ENCODE assay signal across 9 cellular contexts in genomic region chr4:110059556-110060191, GRCh38.
DNase-seq lines count a peak whose midpoint lies in the region; ATAC-seq and TF ChIP-seq lines count a peak whose summit lies in the region.
"Had no signal": no experiment of that assay in that cellular context is flagged by ENCODE, and none has a peak within 500 bp of the region (broad histone marks: within the 10 kb centered on the region; RNA-seq: fewer than 3 reads in every experiment).

No MANE protein-coding gene starts in this region.

- no peak overlapping the region for H3K27ac ChIP-seq in IMR-90 (ENCODE audit: insufficient read depth, low read length)

- H3K27ac Mint-ChIP-seq in mesothelial cell of epicardium = no peak overlapping the region

- H4K91ac ChIP-seq in IMR-90 (ENCODE audit: insufficient read depth, low read depth, low read length) = no peak overlapping the region

- H3K4me2 ChIP-seq in IMR-90 (ENCODE audit: low read depth, low read length) = no peak overlapping the region

- H3K4me3 Mint-ChIP-seq in mesothelial cell of epicardium = no peak overlapping the region

- no peak overlapping the region for H2AFZ ChIP-seq in IMR-90 (replicated peaks; ENCODE audit: low read length, poor library complexity)

- WGBS in IMR-90 (ENCODE audit: extremely low coverage in 2 of 2, insufficient read length in 1 of 2), 2 experiments = no CpG with 5 or more reads among the region's 3 CpGs

- no peak overlapping the region for H2AK5ac ChIP-seq in IMR-90 (ENCODE audit: low read depth, low read length)

- no peak overlapping the region for H2BK15ac ChIP-seq in IMR-90 (ENCODE audit: low read depth, low read length)

- POLR2A ChIA-PET in IMR-90 (lab: Charles Lee; ENCODE audit: unreplicated experiment) = no interaction called here

- no peak overlapping the region for H3K4ac ChIP-seq in IMR-90 (ENCODE audit: low read depth, low read length)

- peaks cover 7% of the 10 kb centered on the region for H3K36me3 Mint-ChIP-seq in mesothelial cell of epicardium

- H2AK9ac ChIP-seq in IMR-90 (replicated peaks; ENCODE audit: low read depth, low read length, poor library complexity) = no peak overlapping the region

- no peaks in the 10 kb centered on the region for H4K20me1 ChIP-seq in IMR-90 (ENCODE audit: insufficient read depth, low read length)

- H3K9me3 Mint-ChIP-seq in mesothelial cell of epicardium = no peaks in the 10 kb centered on the region

- H3K36me3 ChIP-seq in IMR-90 (ENCODE audit: control insufficient read depth, insufficient read depth, low read length) = no peaks in the 10 kb centered on the region

- H3K9me1 ChIP-seq in IMR-90 (ENCODE audit: insufficient read depth, low read length) = peaks cover 5% of the 10 kb centered on the region; the same call in 1 of the 2 replicates

- no peak overlapping the region for H3K23ac ChIP-seq in IMR-90 (ENCODE audit: low read depth, low read length)

- TF ChIP-seq RAD21 in IMR-90 (IDR thresholded peaks at IDR 0.05; ENCODE audit: low read length) = no peak

- H3K27me3 Mint-ChIP-seq in mesothelial cell of epicardium (ENCODE audit: low read depth) = no peaks in the 10 kb centered on the region

- intact Hi-C loops in IMR-90 (cut with micrococcal nuclease) = loop anchor here (2.0 kb wide), 1 partner anchor 139 kb away; the partner anchor contains the start of gene ELOVL6

- H4K8ac ChIP-seq in IMR-90 (ENCODE audit: low read depth in 2 of 2, low read length in 2 of 2) = no peak overlapping the region

- dilution Hi-C loops in IMR-90 (cut with HindIII; ENCODE audit: low sequenced_read_pairs, unreplicated experiment) = no loop called here

- no peak overlapping the region for H2BK120ac ChIP-seq in IMR-90 (ENCODE audit: low read depth, low read length)

- H3K56ac ChIP-seq in IMR-90 (ENCODE audit: extremely low read depth, insufficient read depth, low read length) = no peak overlapping the region

- H3K9ac ChIP-seq in IMR-90 (ENCODE audit: low read depth, low read length) = no peak overlapping the region

- H3K79me1 ChIP-seq in IMR-90 (ENCODE audit: low read depth in 1 of 2, low read length in 2 of 2) = 0 out of 4 replicates have a peak, but pooled peaks cover 0 to 3% of the 10 kb centered on the region in 2 experiments

- peaks cover 7% of the 10 kb centered on the region; the same call in 1 of the 2 replicates for H3K4me1 ChIP-seq in IMR-90 (ENCODE audit: control insufficient read depth, insufficient read depth, low read length)

- no TSS peak for BruUV-seq in IMR-90 (replicated peaks; lab: Mats Ljungman, UMichigan)

- peaks cover 3% of the 10 kb centered on the region for H3K4me1 Mint-ChIP-seq in mesothelial cell of epicardium

- TF ChIP-seq CTCF in IMR-90 (conservative IDR thresholded peaks at IDR 0.05; ENCODE audit: low read depth, low read length) (no peak), mesothelial cell of epicardium (IDR thresholded peaks at IDR 0.05; ENCODE audit: unreplicated experiment) (no peak)

- peak; percentile 13 for DNase-seq in IMR-90
- DNase-seq in foreskin melanocyte = peak; percentile 61
- DNase-seq in kidney glomerular epithelial cell (lab: John Stamatoyannopoulos, UW) = no peak
- no peak for DNase-seq in mesothelial cell of epicardium (ENCODE audit: low spot score in 2 of 2, unreplicated experiment in 2 of 2)
- no peak for DNase-seq in RKO (ENCODE audit: low spot score)
- no peak for DNase-seq in SHP77 treated with DMSO at 0.1 percent for 48 hours (lab: John Stamatoyannopoulos, UW)

- in situ Hi-C loops in IMR-90 (cut with MboI; ENCODE audit: low sequenced_read_pairs) = no loop called here

- H3K27me3 ChIP-seq in IMR-90 (ENCODE audit: control insufficient read depth, insufficient read depth, low read length) = no peaks in the 10 kb centered on the region

- H3K18ac ChIP-seq in IMR-90 (ENCODE audit: low read depth, low read length) = no peak overlapping the region

- no peak overlapping the region for H4K5ac ChIP-seq in IMR-90 (ENCODE audit: low read depth, low read length)

- ATAC-seq in GM18499 (IDR thresholded peaks at IDR 0.05; ENCODE audit: insufficient read depth, unreplicated experiment) = peak; percentile 85
- peak; percentile 82 for ATAC-seq in GM21576 (IDR thresholded peaks at IDR 0.05; ENCODE audit: unreplicated experiment)
- ATAC-seq in IMR-90 (ENCODE audit: low read depth) = no peak; the same call in 1 of the 2 replicates
- ATAC-seq: Panc1 had no signal

- TF ChIP-seq POLR2A in IMR-90 (IDR thresholded peaks at IDR 0.05; ENCODE audit: low read depth, low read length) = no peak

- H2BK5ac ChIP-seq in IMR-90 (ENCODE audit: low read depth, low read length, poor library complexity, severe bottlenecking) = no peak overlapping the region

- CTCF ChIA-PET in IMR-90 (lab: Yijun Ruan, JAX) = interaction anchor here (0.6 kb wide), 1 partner anchor 164 kb away, joined by 6 read pairs; no protein-coding TSS in a partner anchor

- no peaks in the 10 kb centered on the region for H3K9me3 ChIP-seq in IMR-90 (ENCODE audit: control insufficient read depth, insufficient read depth, low read length)

- H3K4me3 ChIP-seq in IMR-90 (ENCODE audit: insufficient read depth, low read depth, low read length) = no peak overlapping the region

- no peak overlapping the region for H2BK20ac ChIP-seq in IMR-90 (ENCODE audit: low read depth, low read length)

- H3K14ac ChIP-seq in IMR-90 (replicated peaks; ENCODE audit: low read depth, low read length) = no peak overlapping the region

TF ChIP-seq in IMR-90, 13 proteins besides CTCF, POLR2A, EP300 and RAD21:
- no peak for TF ChIP-seq MAZ (IDR thresholded peaks at IDR 0.05; ENCODE audit: borderline replicate concordance, low read depth, low read length)
- 0 out of 2 replicates have a peak, but pooled peaks have one; percentile 3 for TF ChIP-seq MAFK (IDR thresholded peaks at IDR 0.05; ENCODE audit: low read depth, low read length)
TF ChIP-seq in IMR-90: peak in this region for 1.

Comparison
In these comparisons a context has a peak if more than half of its experiments do, and no peak if none do; other contexts are left out.
1. DNase-seq: peak in IMR-90 (single experiment) and foreskin melanocyte (single experiment); none in kidney glomerular epithelial cell (single experiment), mesothelial cell of epicardium (0 of 2), RKO (single experiment) and SHP77 treated with DMSO at 0.1 percent for 48 hours (single experiment).